8 cellular contexts compared by ENCODE assay signal in genomic region chr2:170525566-170525900, GRCh38.
DNase-seq lines count a peak whose midpoint lies in the region; ATAC-seq and TF ChIP-seq lines count a peak whose summit lies in the region.

No MANE protein-coding gene starts in this region.

- H3K36me3 ChIP-seq in naive thymus-derived CD4-positive, alpha-beta T cell (ENCODE audit: control insufficient read depth in 2 of 3, insufficient read depth in 3 of 3, low read length in 3 of 3) = no peaks in the 10 kb centered on the region

- H3K27me3 ChIP-seq in naive thymus-derived CD4-positive, alpha-beta T cell (ENCODE audit: control insufficient read depth in 2 of 2, insufficient read depth in 2 of 2, low read length in 2 of 2) = peaks cover 0 to 4% of the 10 kb centered on the region in 2 donors

- intact Hi-C loops in naive thymus-derived CD4-positive, alpha-beta T cell (cut with micrococcal nuclease) = no loop called here

- peak; percentile 46 for DNase-seq in HT-29 (ENCODE audit: low spot score)
- peak; percentile 4 to 57 for DNase-seq in T47D (ENCODE audit: low read depth in 1 of 2, low spot score in 1 of 2)
- peak; percentile 95 for DNase-seq in kidney glomerular epithelial cell (lab: John Stamatoyannopoulos, UW)
- DNase-seq in type B pancreatic cell (ENCODE audit: extremely low spot score, unreplicated experiment) = no peak
- DNase-seq in stimulated activated CD4-positive, alpha-beta T cell treated with anti-CD3 and anti-CD28 coated beads, Interleukin-12 subunit alpha, Interleukin-12 subunit beta, amount 100 ng/mL, for 4 hours = no peak
- no peak for DNase-seq in naive thymus-derived CD4-positive, alpha-beta T cell
- DNase-seq in activated naive CD8-positive, alpha-beta T cell treated with anti-CD3 and anti-CD28 coated beads for 36 hours = no peak

- ATAC-seq in naive thymus-derived CD4-positive, alpha-beta T cell = no peak
- ATAC-seq in GM18517 (IDR thresholded peaks at IDR 0.05; ENCODE audit: unreplicated experiment) = no peak

- no peak overlapping the region for H3K4me3 Mint-ChIP-seq in type B pancreatic cell
- no peak overlapping the region for H3K4me3 Mint-ChIP-seq in naive thymus-derived CD4-positive, alpha-beta T cell
- H3K4me3 Mint-ChIP-seq in activated naive CD8-positive, alpha-beta T cell treated with anti-CD3 and anti-CD28 coated beads for 36 hours = no peak overlapping the region

- CTCF ChIA-PET in naive thymus-derived CD4-positive, alpha-beta T cell (lab: Charles Lee) = no interaction called here

- no peaks in the 10 kb centered on the region for H3K4me1 ChIP-seq in naive thymus-derived CD4-positive, alpha-beta T cell (ENCODE audit: control insufficient read depth in 2 of 2, insufficient read depth in 2 of 2, low read length in 2 of 2)

- peaks cover 4% of the 10 kb centered on the region for H3K27me3 Mint-ChIP-seq in type B pancreatic cell
- H3K27me3 Mint-ChIP-seq in naive thymus-derived CD4-positive, alpha-beta T cell = peaks cover 13 to 25% (median 18%) of the 10 kb centered on the region in 5 donors
- peaks cover 16% of the 10 kb centered on the region for H3K27me3 Mint-ChIP-seq in activated naive CD8-positive, alpha-beta T cell treated with anti-CD3 and anti-CD28 coated beads for 36 hours

- H3K4me3 ChIP-seq in naive thymus-derived CD4-positive, alpha-beta T cell (ENCODE audit: low read length) = no peak overlapping the region

- POLR2A ChIA-PET in naive thymus-derived CD4-positive, alpha-beta T cell (lab: Charles Lee) = interaction anchor here (0.7 kb wide), 1 partner anchor 16 kb away, joined by 3 read pairs; no protein-coding TSS in a partner anchor

- TF ChIP-seq CTCF in type B pancreatic cell (conservative IDR thresholded peaks at IDR 0.05) = no peak

- H3K36me3 Mint-ChIP-seq in type B pancreatic cell = no peaks in the 10 kb centered on the region
- H3K36me3 Mint-ChIP-seq in naive thymus-derived CD4-positive, alpha-beta T cell = peaks cover 0 to 1% (median 0%) of the 10 kb centered on the region in 5 donors
- H3K36me3 Mint-ChIP-seq in activated naive CD8-positive, alpha-beta T cell treated with anti-CD3 and anti-CD28 coated beads for 36 hours = no peaks in the 10 kb centered on the region

- peaks cover 14% of the 10 kb centered on the region for H3K4me1 Mint-ChIP-seq in type B pancreatic cell (ENCODE audit: unreplicated experiment)
- peaks cover 0 to 9% (median 0%) of the 10 kb centered on the region in 7 donors for H3K4me1 Mint-ChIP-seq in naive thymus-derived CD4-positive, alpha-beta T cell
- peaks cover 6% of the 10 kb centered on the region for H3K4me1 Mint-ChIP-seq in activated naive CD8-positive, alpha-beta T cell treated with anti-CD3 and anti-CD28 coated beads for 36 hours

- H3K9me3 Mint-ChIP-seq in type B pancreatic cell = no peaks in the 10 kb centered on the region
- H3K9me3 Mint-ChIP-seq in naive thymus-derived CD4-positive, alpha-beta T cell = no peaks in the 10 kb centered on the region
- H3K9me3 Mint-ChIP-seq in activated naive CD8-positive, alpha-beta T cell treated with anti-CD3 and anti-CD28 coated beads for 36 hours = no peaks in the 10 kb centered on the region

- H3K27ac ChIP-seq in naive thymus-derived CD4-positive, alpha-beta T cell (ENCODE audit: low read depth, low read length) = no peak overlapping the region

- peak overlapping the region; percentile 25 for H3K27ac Mint-ChIP-seq in type B pancreatic cell
- no peak overlapping the region for H3K27ac Mint-ChIP-seq in naive thymus-derived CD4-positive, alpha-beta T cell
- no peak overlapping the region for H3K27ac Mint-ChIP-seq in activated naive CD8-positive, alpha-beta T cell treated with anti-CD3 and anti-CD28 coated beads for 36 hours

- no peaks in the 10 kb centered on the region for H3K9me3 ChIP-seq in naive thymus-derived CD4-positive, alpha-beta T cell (ENCODE audit: control insufficient read depth in 2 of 3, low read length in 3 of 3)

- in situ Hi-C loops in T47D (cut with HindIII; ENCODE audit: low pct_unique_long_range_greater_than_20kb, low sequenced_read_pairs) = no loop called here

Comparison
In these comparisons a context has a peak if more than half of its experiments do, and no peak if none do; other contexts are left out.
1. DNase-seq: peak in HT-29 (single experiment), T47D (2 of 2) and kidney glomerular epithelial cell (single experiment); none in type B pancreatic cell (single experiment), stimulated activated CD4-positive, alpha-beta T cell treated with anti-CD3 and anti-CD28 coated beads, Interleukin-12 subunit alpha, Interleukin-12 subunit beta, amount 100 ng/mL, for 4 hours (single experiment), naive thymus-derived CD4-positive, alpha-beta T cell (0 of 9) and activated naive CD8-positive, alpha-beta T cell treated with anti-CD3 and anti-CD28 coated beads for 36 hours (single experiment).